ENCODE assay signal across 30 cellular contexts in the genomic region with DNA sequence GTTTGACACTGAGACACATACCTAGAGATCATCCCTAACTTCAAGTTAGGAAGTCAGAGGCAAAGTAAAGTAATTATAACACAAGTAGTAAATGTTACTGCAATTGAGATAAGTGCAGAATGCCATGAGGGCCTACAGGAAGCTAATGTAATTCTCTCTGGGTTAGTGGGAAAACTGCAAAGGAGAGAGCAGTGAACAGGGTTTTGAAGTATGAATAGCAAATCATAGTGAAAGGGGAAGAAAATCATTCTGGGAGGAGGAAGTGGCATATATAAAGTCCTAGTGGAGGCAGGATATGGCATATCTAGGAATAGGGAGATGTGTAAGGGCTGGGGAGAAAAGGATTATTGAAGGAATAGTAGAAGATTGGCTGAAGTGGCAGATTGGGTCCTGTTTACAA. TPM values are rescaled to one million over a fixed set of nuclear protein-coding genes. Genes with fewer than 3 reads are reported as not detected.
"Had no signal": no experiment of that assay in that cellular context is flagged by ENCODE, and none has a peak within 500 bp of the region (broad histone marks: within the 10 kb centered on the region; RNA-seq: fewer than 3 reads in every experiment).

No MANE protein-coding gene starts in this region.

- H3K27me3 ChIP-seq: brain microvascular endothelial cell, dorsolateral prefrontal cortex, gastrocnemius medialis, tibial nerve had no signal

- H3K36me3 Mint-ChIP-seq: naive B cell had no signal

- DNase-seq: activated CD4-positive, alpha-beta T cell treated with anti-CD3 and anti-CD28 coated beads for 4 hours; activated CD4-positive, alpha-beta T cell treated with anti-CD3 and anti-CD28 coated beads, Interleukin-2, amount 50 U/mL, for 4 hours; activated CD8-positive, alpha-beta memory T cell treated with anti-CD3 and anti-CD28 coated beads, Interleukin-2, amount 50 U/mL, for 4 hours; activated effector memory CD4-positive, alpha-beta T cell treated with anti-CD3 and anti-CD28 coated beads, Interleukin-2, amount 50 U/mL, for 16 hours; activated naive CD4-positive, alpha-beta T cell treated with anti-CD3 and anti-CD28 coated beads for 36 hours; activated naive CD8-positive, alpha-beta T cell treated with anti-CD3 and anti-CD28 coated beads, Interleukin-2, amount 10 ng/mL, durations not matched to agents 7 days and 5 days; activated T-cell treated with anti-CD3 and anti-CD28 coated beads, Interleukin-2, amount 50 U/mL, for 1 hour; amniotic stem cell; brain microvascular endothelial cell; dorsolateral prefrontal cortex; effector memory CD4-positive, alpha-beta T cell; gastrocnemius medialis; glutamatergic neuron; left ventricle myocardium superior; naive B cell; right cardiac atrium; stimulated activated CD4-positive, alpha-beta T cell treated with anti-CD3 and anti-CD28 coated beads, Interleukin-2, amount 100 ng/mL, for 48 hours; stimulated activated naive CD4-positive, alpha-beta T cell treated with Interleukin-2 at 50 U/mL for 16 hours had no signal

- H3K27ac Mint-ChIP-seq: activated naive CD4-positive, alpha-beta T cell treated with anti-CD3 and anti-CD28 coated beads for 36 hours; activated naive CD8-positive, alpha-beta T cell treated with anti-CD3 and anti-CD28 coated beads, Interleukin-2, amount 10 ng/mL, durations not matched to agents 7 days and 5 days; activated T-helper 1 cell treated with anti-CD3 and anti-CD28 coated beads, Interleukin-12 subunit alpha, Interleukin-12 subunit beta, Interleukin-2, Interleukin-4 antibody, amounts not matched to agents 30 ng/mL and 10 ng/mL and 1 ng/mL, durations not matched to agents 14 hours and 24 hours and 36 hours; mesothelial cell of epicardium; naive B cell; T-helper 2 cell treated with Interferon-gamma antibody and Interleukin-4, amounts not matched to agents 5 μg/mL and 100 μg/mL, for 36 hours had no signal

- H3K4me3 ChIP-seq: coronary artery, dorsolateral prefrontal cortex, gastrocnemius medialis, tibial nerve had no signal

- H3K27ac ChIP-seq: brain microvascular endothelial cell, coronary artery, gastrocnemius medialis, tibial nerve, VCaP had no signal

- H3K27me3 Mint-ChIP-seq: activated naive CD8-positive, alpha-beta T cell treated with anti-CD3 and anti-CD28 coated beads, Interleukin-2, amount 10 ng/mL, durations not matched to agents 7 days and 5 days; naive B cell had no signal

- H3K9me3 ChIP-seq: gastrocnemius medialis, tibial nerve had no signal

- H3K4me3 Mint-ChIP-seq: activated naive CD4-positive, alpha-beta T cell treated with anti-CD3 and anti-CD28 coated beads for 36 hours; activated naive CD8-positive, alpha-beta T cell treated with anti-CD3 and anti-CD28 coated beads, Interleukin-2, amount 10 ng/mL, durations not matched to agents 7 days and 5 days; activated T-helper 1 cell treated with anti-CD3 and anti-CD28 coated beads, Interleukin-12 subunit alpha, Interleukin-12 subunit beta, Interleukin-2, Interleukin-4 antibody, amounts not matched to agents 30 ng/mL and 10 ng/mL and 1 ng/mL, durations not matched to agents 14 hours and 24 hours and 36 hours; mesothelial cell of epicardium; neural crest cell; T-helper 2 cell treated with Interferon-gamma antibody and Interleukin-4, amounts not matched to agents 5 μg/mL and 100 μg/mL, for 36 hours had no signal

- H3K36me3 ChIP-seq: brain microvascular endothelial cell, gastrocnemius medialis, tibial nerve had no signal

- ATAC-seq: gastrocnemius medialis, left ventricle myocardium superior, right cardiac atrium had no signal

- H3K9me3 Mint-ChIP-seq: activated naive CD4-positive, alpha-beta T cell treated with anti-CD3 and anti-CD28 coated beads for 36 hours; activated naive CD8-positive, alpha-beta T cell treated with anti-CD3 and anti-CD28 coated beads, Interleukin-2, amount 10 ng/mL, durations not matched to agents 7 days and 5 days; activated T-helper 1 cell treated with anti-CD3 and anti-CD28 coated beads, Interleukin-12 subunit alpha, Interleukin-12 subunit beta, Interleukin-2, Interleukin-4 antibody, amounts not matched to agents 30 ng/mL and 10 ng/mL and 1 ng/mL, durations not matched to agents 14 hours and 24 hours and 36 hours; mesothelial cell of epicardium; naive B cell; neural crest cell; T-helper 2 cell treated with Interferon-gamma antibody and Interleukin-4, amounts not matched to agents 5 μg/mL and 100 μg/mL, for 36 hours had no signal

RNA-seq across cellular contexts. Expression of a gene that starts 45.3 kb away (rescaled TPM):
- total RNA-seq: activated CD8-positive, alpha-beta memory T cell treated with anti-CD3 and anti-CD28 coated beads for 36 hours; activated naive CD4-positive, alpha-beta T cell treated with anti-CD3 and anti-CD28 coated beads for 36 hours; activated naive CD8-positive, alpha-beta T cell treated with anti-CD3 and anti-CD28 coated beads, Interleukin-2, amount 10 ng/mL, durations not matched to agents 7 days and 5 days; activated T-helper 1 cell treated with anti-CD3 and anti-CD28 coated beads, Interleukin-12 subunit alpha, Interleukin-12 subunit beta, Interleukin-2, Interleukin-4 antibody, amounts not matched to agents 30 ng/mL and 10 ng/mL and 1 ng/mL, durations not matched to agents 14 hours and 24 hours and 36 hours; astrocyte; cerebellum; epithelial cell of proximal tubule; lung microvascular endothelial cell; tibial nerve had no signal
